8 cellular contexts compared by ENCODE assay signal in genomic region chr7:30505174-30505697, GRCh38.
DNase-seq lines count a peak whose midpoint lies in the region; ATAC-seq and TF ChIP-seq lines count a peak whose summit lies in the region.

No MANE protein-coding gene starts in this region.

- peaks cover 23% of the 10 kb centered on the region for H3K36me3 ChIP-seq in RWPE2 (ENCODE audit: low read depth)

- DNase-seq in RWPE2 (ENCODE audit: low spot score) (peak; percentile 62), fibroblast of mammary gland (ENCODE audit: low read depth) (no peak), skeletal muscle cell (ENCODE audit: low read depth) (no peak), SW 1271 (lab: John Stamatoyannopoulos, UW) (no peak), GDM1 (lab: John Stamatoyannopoulos, UW) (no peak), NCI-H2081 (lab: John Stamatoyannopoulos, UW) (no peak)

- peak overlapping the region; percentile 73 for H3K27ac ChIP-seq in 22Rv1
- peak overlapping the region; percentile 59 for H3K27ac ChIP-seq in RWPE2 (ENCODE audit: poor library complexity, severe bottlenecking)

- H3K4me3 ChIP-seq in RWPE2 (ENCODE audit: severe bottlenecking) (peak overlapping the region; percentile 76), fibroblast of mammary gland (ENCODE audit: control insufficient read depth, low read depth, low read length) (peak overlapping the region; percentile 98), skeletal muscle cell (ENCODE audit: low read depth, low read length) (peak overlapping the region; percentile 93)

- peaks cover 17% of the 10 kb centered on the region for H3K4me1 ChIP-seq in RWPE2 (ENCODE audit: insufficient read depth, poor library complexity, severe bottlenecking)

- H3K27me3 ChIP-seq in RWPE2 (ENCODE audit: insufficient read depth, poor library complexity, severe bottlenecking), result no peaks in the 10 kb centered on the region

- TF ChIP-seq CTCF in 22Rv1 (IDR thresholded peaks at IDR 0.05), result no peak
- no peak for TF ChIP-seq CTCF in RWPE2 (IDR thresholded peaks at IDR 0.05; ENCODE audit: poor library complexity, severe bottlenecking)
- peak; percentile 5 for TF ChIP-seq CTCF in fibroblast of mammary gland (conservative IDR thresholded peaks at IDR 0.05; ENCODE audit: control insufficient read depth, insufficient read depth, low read depth, low read length)

- H3K9me3 ChIP-seq in RWPE2 (ENCODE audit: severe bottlenecking), result no peaks in the 10 kb centered on the region

- ATAC-seq in GM21526 (IDR thresholded peaks at IDR 0.05; ENCODE audit: low FRiP score, unreplicated experiment), result peak; percentile 10
- ATAC-seq in RWPE2 (ENCODE audit: low read depth), result peak; percentile 16
